10 cellular contexts compared by ENCODE assay signal in the genomic region with DNA sequence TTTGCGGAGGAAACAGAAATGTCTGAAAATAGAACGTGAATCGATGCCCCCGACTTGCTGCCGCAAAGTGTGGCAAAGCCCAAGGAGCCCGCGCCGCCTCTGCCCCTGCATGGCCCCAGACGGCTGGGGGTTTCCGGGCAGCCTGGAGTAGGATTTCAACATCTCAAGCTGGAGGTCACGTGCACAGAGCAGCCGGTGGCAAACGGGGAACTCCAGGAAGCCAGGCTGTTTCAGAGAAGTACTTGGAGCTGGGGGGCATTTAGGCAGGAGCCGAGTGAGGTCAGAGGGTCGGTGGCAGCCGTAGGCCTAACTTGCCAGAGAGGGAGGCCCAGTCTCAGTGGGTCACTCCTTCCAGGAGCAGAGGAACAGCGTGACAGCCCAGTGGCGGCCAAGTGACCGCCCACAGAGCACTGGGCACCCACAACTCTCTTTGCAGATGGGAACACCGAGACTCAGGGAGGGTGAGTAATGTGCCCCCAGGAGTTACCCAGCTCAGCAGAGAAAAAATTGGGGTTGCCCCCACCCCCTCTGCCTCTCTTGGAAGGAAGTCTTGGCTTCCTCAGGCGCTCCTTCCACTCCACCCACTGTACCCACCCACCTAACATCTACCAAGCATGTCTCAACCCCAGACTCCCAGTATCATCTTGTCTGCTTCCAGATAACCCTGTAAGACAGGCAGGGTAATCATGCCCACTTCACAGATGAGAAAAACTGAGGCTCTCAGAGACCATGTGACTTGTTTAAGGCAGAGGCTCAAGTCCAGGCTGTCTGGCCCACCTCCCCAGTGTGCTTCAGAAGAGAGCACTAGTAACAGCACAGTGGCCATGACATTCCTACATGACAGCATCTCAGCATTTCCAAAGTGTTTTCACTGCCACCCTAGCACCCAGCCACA.
DNase-seq lines count a peak whose midpoint lies in the region; ATAC-seq and TF ChIP-seq lines count a peak whose summit lies in the region.
"Had no signal": no experiment of that assay in that cellular context is flagged by ENCODE, and none has a peak within 500 bp of the region (broad histone marks: within the 10 kb centered on the region; RNA-seq: fewer than 3 reads in every experiment).

No MANE protein-coding gene starts in this region.

- peaks cover 32% of the 10 kb centered on the region for H3K4me1 ChIP-seq in CD4-positive, alpha-beta memory T cell (ENCODE audit: insufficient read depth, low read length)

- TF ChIP-seq CTCF in foreskin fibroblast (IDR thresholded peaks at IDR 0.05; ENCODE audit: low read depth, low read length): no peak
- TF ChIP-seq CTCF in glutamatergic neuron (IDR thresholded peaks at IDR 0.05; ENCODE audit: partially characterized antibody, unreplicated experiment): no peak

- H3K9me3 ChIP-seq in CD4-positive, alpha-beta memory T cell (ENCODE audit: control insufficient read depth in 1 of 2, low read length in 2 of 2): no peaks in the 10 kb centered on the region

- H3K27ac Mint-ChIP-seq in CD4-positive, alpha-beta memory T cell: peak overlapping the region; percentile 46 to 91 (median 81)
- peak overlapping the region; percentile 98 for H3K27ac Mint-ChIP-seq in activated T-cell treated with anti-CD3 and anti-CD28 coated beads, Interleukin-2, amount 50 U/mL, for 72 hours
- no peak overlapping the region for H3K27ac Mint-ChIP-seq in glutamatergic neuron (ENCODE audit: unreplicated experiment)

- DNase-seq in CD4-positive, alpha-beta memory T cell: peak; percentile 51 to 89 (median 56)
- peak; percentile 63 to 88 for DNase-seq in NCI-H524 (lab: John Stamatoyannopoulos, UW)
- peak; percentile 89 for DNase-seq in activated T-cell treated with anti-CD3 and anti-CD28 coated beads, Interleukin-2, amount 50 U/mL, for 72 hours
- DNase-seq in foreskin fibroblast: peak; percentile 85
- DNase-seq in sciatic nerve (ENCODE audit: low spot score): peak; percentile 91
- no peak for DNase-seq in glutamatergic neuron
- DNase-seq in RKO (ENCODE audit: low spot score): no peak

- peaks cover 26 to 72% (median 36%) of the 10 kb centered on the region in 4 donors for H3K4me1 Mint-ChIP-seq in CD4-positive, alpha-beta memory T cell
- peaks cover 99% of the 10 kb centered on the region for H3K4me1 Mint-ChIP-seq in activated T-cell treated with anti-CD3 and anti-CD28 coated beads, Interleukin-2, amount 50 U/mL, for 72 hours (ENCODE audit: low read depth)
- H3K4me1 Mint-ChIP-seq in glutamatergic neuron (ENCODE audit: low read depth, unreplicated experiment): peaks cover 12% of the 10 kb centered on the region

- peak overlapping the region in 1 of 2 donors; percentile 34 for H3K4me3 ChIP-seq in CD4-positive, alpha-beta memory T cell (ENCODE audit: low read length in 2 of 2)
- no peak overlapping the region for H3K4me3 ChIP-seq in foreskin fibroblast (ENCODE audit: low read depth in 1 of 2, low read length in 2 of 2)

- POLR2A ChIA-PET in CD4-positive, alpha-beta memory T cell (lab: Charles Lee; ENCODE audit: partially characterized antibody): interaction anchor here (0.5 to 1.3 kb wide), 4 partner anchors 12 to 152 kb away, joined by 3 read pairs; no protein-coding TSS in a partner anchor

- no peaks in the 10 kb centered on the region for H3K27me3 ChIP-seq in CD4-positive, alpha-beta memory T cell (ENCODE audit: insufficient read depth, low read length)

- intact Hi-C loops in CD4-positive, alpha-beta memory T cell (cut with micrococcal nuclease): no loop called here
- intact Hi-C loops in sciatic nerve (cut with DNase I): no loop called here

- no peaks in the 10 kb centered on the region for H3K9me3 Mint-ChIP-seq in CD4-positive, alpha-beta memory T cell
- no peaks in the 10 kb centered on the region for H3K9me3 Mint-ChIP-seq in activated T-cell treated with anti-CD3 and anti-CD28 coated beads, Interleukin-2, amount 50 U/mL, for 72 hours
- peaks cover 12% of the 10 kb centered on the region for H3K9me3 Mint-ChIP-seq in glutamatergic neuron (ENCODE audit: unreplicated experiment)
- H3K9me3 Mint-ChIP-seq: neural crest cell had no signal

- no peaks in the 10 kb centered on the region for H3K27me3 Mint-ChIP-seq in CD4-positive, alpha-beta memory T cell
- H3K27me3 Mint-ChIP-seq in activated T-cell treated with anti-CD3 and anti-CD28 coated beads, Interleukin-2, amount 50 U/mL, for 72 hours (ENCODE audit: low read depth): no peaks in the 10 kb centered on the region
- H3K27me3 Mint-ChIP-seq in glutamatergic neuron (ENCODE audit: unreplicated experiment): peaks cover 5% of the 10 kb centered on the region

- peak overlapping the region; percentile 37 to 87 (median 80) for H3K4me3 Mint-ChIP-seq in CD4-positive, alpha-beta memory T cell
- peak overlapping the region; percentile 84 to 91 for H3K4me3 Mint-ChIP-seq in activated T-cell treated with anti-CD3 and anti-CD28 coated beads, Interleukin-2, amount 50 U/mL, for 72 hours
- H3K4me3 Mint-ChIP-seq in glutamatergic neuron (ENCODE audit: unreplicated experiment): no peak overlapping the region
- H3K4me3 Mint-ChIP-seq: neural crest cell had no signal

- no peaks in the 10 kb centered on the region for H3K36me3 ChIP-seq in CD4-positive, alpha-beta memory T cell (ENCODE audit: insufficient read depth, low read length)

- ATAC-seq in GM21717 (IDR thresholded peaks at IDR 0.05; ENCODE audit: unreplicated experiment) (peak; percentile 43), sciatic nerve (peak; percentile 94)
- peak; percentile 70 to 73 for ATAC-seq in activated T-cell treated with anti-CD3 and anti-CD28 coated beads, Interleukin-2, amount 50 U/mL, for 72 hours (replicated peaks in 1 of 2)
- ATAC-seq: HCT116 had no signal

- no peaks in the 10 kb centered on the region for H3K36me3 Mint-ChIP-seq in CD4-positive, alpha-beta memory T cell
- no peaks in the 10 kb centered on the region for H3K36me3 Mint-ChIP-seq in activated T-cell treated with anti-CD3 and anti-CD28 coated beads, Interleukin-2, amount 50 U/mL, for 72 hours (ENCODE audit: insufficient read depth in 2 of 2)
- no peaks in the 10 kb centered on the region for H3K36me3 Mint-ChIP-seq in glutamatergic neuron (ENCODE audit: unreplicated experiment)

- peak overlapping the region; percentile 20 for H3K27ac ChIP-seq in CD4-positive, alpha-beta memory T cell (ENCODE audit: low read depth, low read length)

- CTCF ChIA-PET in CD4-positive, alpha-beta memory T cell (lab: Charles Lee; ENCODE audit: partially characterized antibody): interaction anchor here (1.0 kb wide), 1 partner anchor 16 kb away, joined by 3 read pairs; no protein-coding TSS in a partner anchor

Comparison
In these comparisons a context has a peak if more than half of its experiments do, and no peak if none do; other contexts are left out.
1. DNase-seq: peak in CD4-positive, alpha-beta memory T cell (5 of 5), NCI-H524 (2 of 2), activated T-cell treated with anti-CD3 and anti-CD28 coated beads, Interleukin-2, amount 50 U/mL, for 72 hours (2 of 2), foreskin fibroblast (2 of 2) and sciatic nerve (single experiment); none in glutamatergic neuron (single experiment) and RKO (single experiment).
2. ATAC-seq: peak in every context shown above with its lines; median percentile 94 in sciatic nerve; 72 in activated T-cell treated with anti-CD3 and anti-CD28 coated beads, Interleukin-2, amount 50 U/mL, for 72 hours; 43 in GM21717.